Comparison of ENCODE assay signal across 23 cellular contexts in genomic region chr17:2656293-2656692, GRCh38. TPM values are rescaled to one million over a fixed set of nuclear protein-coding genes. Genes with fewer than 3 reads are reported as not detected.
DNase-seq lines count a peak whose midpoint lies in the region; ATAC-seq and TF ChIP-seq lines count a peak whose summit lies in the region.
"Had no signal": no experiment of that assay in that cellular context is flagged by ENCODE, and none has a peak within 500 bp of the region (broad histone marks: within the 10 kb centered on the region; RNA-seq: fewer than 3 reads in every experiment).

No MANE protein-coding gene starts in this region.

- H3K79me2 ChIP-seq in GM23338 (replicated peaks; ENCODE audit: insufficient read depth) (peaks cover 98% of the 10 kb centered on the region), SK-N-SH (ENCODE audit: insufficient read depth) (peaks cover 100% of the 10 kb centered on the region)

- H3K4me2 ChIP-seq in GM23338 (no peak overlapping the region), SK-N-SH (no peak overlapping the region)

- H3K27me3 ChIP-seq in CD8-positive, alpha-beta memory T cell (ENCODE audit: insufficient read depth, low read length, poor library complexity, severe bottlenecking), result no peaks in the 10 kb centered on the region
- no peaks in the 10 kb centered on the region for H3K27me3 ChIP-seq in GM23338 (ENCODE audit: insufficient read depth)
- no peaks in the 10 kb centered on the region for H3K27me3 ChIP-seq in psoas muscle (ENCODE audit: insufficient read depth in 3 of 3, low read length in 2 of 3)
- no peaks in the 10 kb centered on the region for H3K27me3 ChIP-seq in SK-N-SH (ENCODE audit: insufficient read depth)
- no peaks in the 10 kb centered on the region for H3K27me3 ChIP-seq in MG63
- H3K27me3 ChIP-seq: upper lobe of right lung had no signal

- no peak overlapping the region for H3K9ac ChIP-seq in SK-N-SH

- H3F3A ChIP-seq in GM23338 (replicated peaks; ENCODE audit: low read depth), result no peaks in the 10 kb centered on the region
- peaks cover 8% of the 10 kb centered on the region for H3F3A ChIP-seq in SK-N-SH (replicated peaks; ENCODE audit: insufficient read depth)

- TF ChIP-seq CTCF in GM23338 (conservative IDR thresholded peaks at IDR 0.05; ENCODE audit: low read depth in 2 of 2) (no peak), psoas muscle (IDR thresholded peaks at IDR 0.05) (no peak), SK-N-SH (IDR thresholded peaks at IDR 0.05) (no peak)

- POLR2A ChIA-PET in CD8-positive, alpha-beta memory T cell (lab: Charles Lee), result no interaction called here
- POLR2A ChIA-PET in SK-N-SH (lab: Yijun Ruan, JAX), result no interaction called here

- H3K4me1 ChIP-seq in CD8-positive, alpha-beta memory T cell (ENCODE audit: insufficient read depth, low read length), result peaks cover 11% of the 10 kb centered on the region
- H3K4me1 ChIP-seq in GM23338 (ENCODE audit: insufficient read depth) (no peaks in the 10 kb centered on the region), psoas muscle (peaks cover 13% of the 10 kb centered on the region), SK-N-SH (ENCODE audit: control insufficient read depth in 1 of 2, insufficient read depth in 2 of 2, low read depth in 1 of 2, low read length in 1 of 2) (no peaks in the 10 kb centered on the region)

- H3K27me3 Mint-ChIP-seq in CD8-positive, alpha-beta memory T cell, result no peaks in the 10 kb centered on the region
- peaks cover 5% of the 10 kb centered on the region for H3K27me3 Mint-ChIP-seq in GM23338 (ENCODE audit: insufficient read depth, low read depth, poor library complexity)
- no peaks in the 10 kb centered on the region for H3K27me3 Mint-ChIP-seq in effector memory CD8-positive, alpha-beta T cell
- H3K27me3 Mint-ChIP-seq: stimulated activated memory B cell treated with anti-CD40 and anti-IgM and Interleukin-4, amounts not matched to agents 10 μg/mL and 1 μg/mL and 100 μg/mL, for 72 hours had no signal

- CTCF ChIA-PET in CD8-positive, alpha-beta memory T cell (lab: Charles Lee), result interaction anchor here (1.4 kb wide), 1 partner anchor 18 kb away, joined by 3 read pairs; no protein-coding TSS in a partner anchor
- CTCF ChIA-PET in SK-N-SH (lab: Yijun Ruan, JAX), result no interaction called here

- no peak overlapping the region for H2AFZ ChIP-seq in GM23338
- H2AFZ ChIP-seq in SK-N-SH (ENCODE audit: low read depth), result no peak overlapping the region

- H3K27ac ChIP-seq in CD8-positive, alpha-beta memory T cell (ENCODE audit: low read depth, low read length), result no peak overlapping the region
- H3K27ac ChIP-seq in GM23338 (ENCODE audit: low read depth) (0 out of 2 replicates have a peak overlapping the region, but pooled peaks have one; percentile 48), psoas muscle (peak overlapping the region; percentile 42), SK-N-SH (ENCODE audit: low read depth in 2 of 2, low read length in 1 of 2) (no peak overlapping the region)
- H3K27ac ChIP-seq: upper lobe of right lung had no signal

- no peaks in the 10 kb centered on the region for H3K36me3 ChIP-seq in CD8-positive, alpha-beta memory T cell (ENCODE audit: insufficient read depth, low read length)
- H3K36me3 ChIP-seq in GM23338 (ENCODE audit: insufficient read depth) (peaks cover 6% of the 10 kb centered on the region), psoas muscle (ENCODE audit: insufficient read depth in 1 of 2, low read depth in 1 of 2) (peaks cover 0 to 5% of the 10 kb centered on the region in 2 donors), SK-N-SH (replicated peaks in 1 of 2; ENCODE audit: control insufficient read depth in 1 of 2, insufficient read depth in 2 of 2, low read length in 1 of 2) (peaks cover 3 to 34% of the 10 kb centered on the region in 2 experiments), MG63 (peaks cover 20% of the 10 kb centered on the region)

- TF ChIP-seq RAD21 in SK-N-SH (IDR thresholded peaks at IDR 0.05; ENCODE audit: low read length), result no peak

- peaks cover 35 to 67% (median 54%) of the 10 kb centered on the region in 3 donors for H3K4me1 Mint-ChIP-seq in CD8-positive, alpha-beta memory T cell
- H3K4me1 Mint-ChIP-seq in GM23338, result no peaks in the 10 kb centered on the region
- H3K4me1 Mint-ChIP-seq in effector memory CD8-positive, alpha-beta T cell (ENCODE audit: low read depth in 2 of 2), result peaks cover 36 to 53% of the 10 kb centered on the region in 2 donors

- intact Hi-C loops in psoas muscle (cut with DNase I), result loop anchor here in 1 of 2 donors (10.0 kb wide), 1 partner anchor 51 kb away; no protein-coding TSS in a partner anchor

- no peak for DNase-seq in CD8-positive, alpha-beta memory T cell
- DNase-seq in GM23338 (ENCODE audit: low spot score) (no peak), psoas muscle (no peak), SK-N-SH (no peak), H4 (ENCODE audit: low spot score) (no peak), MG63 (no peak)
- DNase-seq in effector memory CD8-positive, alpha-beta T cell, result no peak
- DNase-seq: activated CD4-positive, alpha-beta T cell treated with anti-CD3 and anti-CD28 coated beads, Interleukin-2, amount 50 U/mL, for 4 hours; activated CD8-positive, alpha-beta memory T cell treated with anti-CD3 and anti-CD28 coated beads, Interleukin-2, amount 50 U/mL, for 4 hours; activated effector memory CD4-positive, alpha-beta T cell treated with Interleukin-2 at 50 U/mL for 16 hours; C1 segment of cervical spinal cord; GOT3; NCI-H1105 treated with DMSO at 0.1 percent for 48 hours; NCI-H1930; NCI-H2227 treated with DMSO at 0.1 percent for 48 hours; NCI-H526 treated with DMSO at 0.1 percent for 48 hours; SHP77 treated with DMSO at 0.1 percent for 48 hours; stimulated activated CD4-positive, alpha-beta T cell treated with anti-CD3 and anti-CD28 coated beads, Interleukin-4, amount 100 ng/mL, for 24 hours; substantia nigra; T1000; upper lobe of right lung had no signal

- H3K9me3 ChIP-seq in CD8-positive, alpha-beta memory T cell (ENCODE audit: low read length), result no peaks in the 10 kb centered on the region
- H3K9me3 ChIP-seq in psoas muscle, result no peaks in the 10 kb centered on the region
- no peaks in the 10 kb centered on the region for H3K9me3 ChIP-seq in SK-N-SH
- H3K9me3 ChIP-seq in MG63, result no peaks in the 10 kb centered on the region
- H3K9me3 ChIP-seq: upper lobe of right lung had no signal

- H3K9me3 Mint-ChIP-seq in CD8-positive, alpha-beta memory T cell, result peaks cover 0 to 3% (median 0%) of the 10 kb centered on the region in 5 donors
- no peaks in the 10 kb centered on the region for H3K9me3 Mint-ChIP-seq in GM23338
- H3K9me3 Mint-ChIP-seq in effector memory CD8-positive, alpha-beta T cell, result peaks cover 0 to 1% of the 10 kb centered on the region in 2 donors
- H3K9me3 Mint-ChIP-seq: stimulated activated memory B cell treated with anti-CD40 and anti-IgM and Interleukin-4, amounts not matched to agents 10 μg/mL and 1 μg/mL and 100 μg/mL, for 72 hours had no signal

- H3K27ac Mint-ChIP-seq in CD8-positive, alpha-beta memory T cell, result peak overlapping the region in 5 of 8 donors; percentile 5 to 89 (median 75)
- no peak overlapping the region for H3K27ac Mint-ChIP-seq in GM23338
- H3K27ac Mint-ChIP-seq in effector memory CD8-positive, alpha-beta T cell, result peak overlapping the region; percentile 77 to 92
- H3K27ac Mint-ChIP-seq: stimulated activated memory B cell treated with anti-CD40 and anti-IgM and Interleukin-4, amounts not matched to agents 10 μg/mL and 1 μg/mL and 100 μg/mL, for 72 hours had no signal

- H4K20me1 ChIP-seq in GM23338 (replicated peaks; ENCODE audit: insufficient read depth), result peaks cover 40% of the 10 kb centered on the region
- peaks cover 97% of the 10 kb centered on the region for H4K20me1 ChIP-seq in SK-N-SH (ENCODE audit: insufficient read depth)

- peaks cover 9 to 50% (median 21%) of the 10 kb centered on the region in 3 donors for H3K36me3 Mint-ChIP-seq in CD8-positive, alpha-beta memory T cell
- H3K36me3 Mint-ChIP-seq in GM23338 (ENCODE audit: low read depth), result peaks cover 31% of the 10 kb centered on the region
- H3K36me3 Mint-ChIP-seq in effector memory CD8-positive, alpha-beta T cell (ENCODE audit: insufficient read depth), result peaks cover 25% of the 10 kb centered on the region

- H3K9me2 ChIP-seq in GM23338 (ENCODE audit: insufficient read depth) (no peaks in the 10 kb centered on the region), SK-N-SH (no peaks in the 10 kb centered on the region)

- no peak for TF ChIP-seq EP300 in SK-N-SH (IDR thresholded peaks at IDR 0.05; ENCODE audit: borderline replicate concordance in 1 of 2, low read depth in 1 of 2, low read length in 1 of 2)

- H3K4me3 Mint-ChIP-seq in CD8-positive, alpha-beta memory T cell, result no peak overlapping the region
- H3K4me3 Mint-ChIP-seq in GM23338, result no peak overlapping the region
- H3K4me3 Mint-ChIP-seq in effector memory CD8-positive, alpha-beta T cell, result no peak overlapping the region
- H3K4me3 Mint-ChIP-seq: stimulated activated memory B cell treated with anti-CD40 and anti-IgM and Interleukin-4, amounts not matched to agents 10 μg/mL and 1 μg/mL and 100 μg/mL, for 72 hours had no signal

- ATAC-seq in GM23338 (no peak), psoas muscle (peak; percentile 43 to 77 (median 62))
- no peak for ATAC-seq in effector memory CD8-positive, alpha-beta T cell (replicated peaks)
- ATAC-seq: sciatic nerve; stimulated activated memory B cell treated with anti-CD40 and anti-IgM and Interleukin-4, amounts not matched to agents 10 μg/mL and 1 μg/mL and 100 μg/mL, for 72 hours; upper lobe of right lung had no signal

- WGBS in psoas muscle, 3 donors, result 0 to 19% (median 0%) methylated on average over 1 of the region's 1 CpG
- WGBS in SK-N-SH (ENCODE audit: low lambda C conversion rate), result 0% methylated on average over 1 of the region's 1 CpG

- no peak overlapping the region for H3K4me3 ChIP-seq in CD8-positive, alpha-beta memory T cell (ENCODE audit: low read length)
- no peak overlapping the region for H3K4me3 ChIP-seq in GM23338
- no peak overlapping the region for H3K4me3 ChIP-seq in psoas muscle
- H3K4me3 ChIP-seq in SK-N-SH (ENCODE audit: low read depth in 2 of 2, low read length in 1 of 2), result no peak overlapping the region
- no peak overlapping the region for H3K4me3 ChIP-seq in MG63
- H3K4me3 ChIP-seq: upper lobe of right lung had no signal

TF ChIP-seq in SK-N-SH, 30 proteins besides CTCF, POLR2A, EP300 and RAD21 (continues in another document):
- TF ChIP-seq JUND (IDR thresholded peaks at IDR 0.05), result no peak
- TF ChIP-seq NFIC (IDR thresholded peaks at IDR 0.05; ENCODE audit: borderline replicate concordance), result no peak
- TF ChIP-seq FOSL2 (IDR thresholded peaks at IDR 0.05; ENCODE audit: borderline replicate concordance, low read depth), result no peak

RNA-seq across cellular contexts. Expression of gene CLUH, which starts 55.3 kb away (rescaled TPM):
- 100 to 1,000 TPM; 142 to 146 TPM for total RNA-seq in CD8-positive, alpha-beta memory T cell
- 17.8 TPM for polyA plus RNA-seq in CD8-positive, alpha-beta memory T cell
- 86.1 and 90.0 TPM in 2 replicates for total RNA-seq in GM23338 (2014; rRNA removed; shearing (Covaris generic))
- polyA plus RNA-seq in GM23338 (2016; fragmentation: Nextera tagmentation; extraction: Ambion mirVana), result 23.5 and 24.2 TPM in 2 replicates
- total RNA-seq in psoas muscle, result 100 to 1,000 TPM; 105 to 218 (median 132) TPM
- 100 to 1,000 TPM in 2 of 3 donors, 10 to 100 TPM in 1; 92.2 to 130 (median 117) TPM for polyA plus RNA-seq in psoas muscle
- 25.1 and 32.2 TPM in 2 replicates for polyA plus RNA-seq in SK-N-SH (2012; rRNA removed)
- 6.6 and 12.0 TPM in 2 replicates for polyA plus RNA-seq in SK-N-SH (2012; cell fraction: cytosol; rRNA removed)
- polyA plus RNA-seq in SK-N-SH (2012; cell fraction: nucleus; rRNA removed), result 144 and 174 TPM in 2 replicates
- total RNA-seq in H4 (2014; rRNA removed; shearing (Covaris generic)), result 11.4 and 14.4 TPM in 2 replicates
- 44.7 and 63.8 TPM in 2 replicates for total RNA-seq in MG63 (2014; rRNA removed; shearing (Covaris generic); ENCODE audit: low replicate concordance)

Comparison
In these comparisons a context has a peak if more than half of its experiments do, and no peak if none do; other contexts are left out.
1. H3K27ac ChIP-seq: peak in GM23338 (single experiment) and psoas muscle (single experiment); none in CD8-positive, alpha-beta memory T cell (single experiment) and SK-N-SH (0 of 2).
2. ATAC-seq: peak in psoas muscle (4 of 4); none in GM23338 (single experiment) and effector memory CD8-positive, alpha-beta T cell (single experiment).